Comparison of ENCODE assay signal across 25 cellular contexts in genomic region chr4:116515959-116516358, GRCh38.
"Had no signal": no experiment of that assay in that cellular context is flagged by ENCODE, and none has a peak within 500 bp of the region (broad histone marks: within the 10 kb centered on the region; RNA-seq: fewer than 3 reads in every experiment).

No MANE protein-coding gene starts in this region.

- H3K36me3 ChIP-seq: gastrocnemius medialis, neural progenitor cell, ovary, suprapubic skin, thyroid gland, upper lobe of left lung, vagina had no signal

- H3K4me2 ChIP-seq: neural progenitor cell had no signal

- H3K27ac Mint-ChIP-seq: immature natural killer cell; memory B cell; natural killer cell treated with Interleukin-12 subunit alpha and Interleukin-12 subunit beta and Interleukin-15 and Interleukin-18, amount 100 ng/mL, for 72 hours; neural progenitor cell; stimulated activated effector memory CD8-positive, alpha-beta T cell treated with anti-CD3 and anti-CD28 coated beads, Interleukin-12 subunit alpha, Interleukin-12 subunit beta, amount 100 ng/mL, for 72 hours had no signal

- DNase-seq: cortex of kidney; dorsolateral prefrontal cortex; effector CD8-positive, alpha-beta T cell; gastrocnemius medialis; immature natural killer cell; kidney; left cardiac atrium; midbrain; nucleus accumbens; ovary; right cardiac atrium; small intestine; stimulated activated CD4-positive, alpha-beta T cell treated with anti-CD3 and anti-CD28 coated beads, Interleukin-12 subunit alpha, Interleukin-12 subunit beta, amount 100 ng/mL, for 4 hours; stimulated activated CD4-positive, alpha-beta T cell treated with anti-CD3 and anti-CD28 coated beads, Interleukin-2, amount 100 ng/mL, for 48 hours; stimulated activated CD8-positive, alpha-beta memory T cell treated with anti-CD3 and anti-CD28 coated beads, Interleukin-4, amount 100 ng/mL, for 48 hours; stimulated activated naive CD8-positive, alpha-beta T cell treated with anti-CD3 and anti-CD28 coated beads, Interleukin-15, Interleukin-2, amounts not matched to agents 100 U/mL and 50 U/mL, for 24 hours; thyroid gland had no signal

- ATAC-seq: esophagus mucosa; gastrocnemius medialis; left cardiac atrium; natural killer cell treated with Interleukin-12 subunit alpha and Interleukin-12 subunit beta and Interleukin-15 and Interleukin-18, amount 100 ng/mL, for 72 hours; right cardiac atrium; stimulated activated effector memory CD8-positive, alpha-beta T cell treated with anti-CD3 and anti-CD28 coated beads, Interleukin-12 subunit alpha, Interleukin-12 subunit beta, amount 100 ng/mL, for 72 hours; stimulated activated naive CD8-positive, alpha-beta T cell treated with anti-CD3 and anti-CD28 coated beads, Interleukin-15, Interleukin-2, amounts not matched to agents 100 U/mL and 50 U/mL, for 24 hours had no signal

- H3K27ac ChIP-seq: dorsolateral prefrontal cortex, gastrocnemius medialis, neural progenitor cell, ovary, suprapubic skin, thyroid gland, upper lobe of left lung, vagina had no signal

- H3K4me1 ChIP-seq: gastrocnemius medialis, neural progenitor cell, suprapubic skin, thyroid gland, upper lobe of left lung, vagina had no signal

- H3K9me3 ChIP-seq: gastrocnemius medialis, ovary, suprapubic skin, thyroid gland, upper lobe of left lung, vagina had no signal

- H3K27me3 ChIP-seq: gastrocnemius medialis, neural progenitor cell, ovary, suprapubic skin, thyroid gland, upper lobe of left lung, vagina had no signal

- H3K27me3 Mint-ChIP-seq: memory B cell; natural killer cell treated with Interleukin-12 subunit alpha and Interleukin-12 subunit beta and Interleukin-15 and Interleukin-18, amount 100 ng/mL, for 72 hours had no signal

- H3K4me3 Mint-ChIP-seq: immature natural killer cell; memory B cell; natural killer cell treated with Interleukin-12 subunit alpha and Interleukin-12 subunit beta and Interleukin-15 and Interleukin-18, amount 100 ng/mL, for 72 hours; neural progenitor cell; stimulated activated effector memory CD8-positive, alpha-beta T cell treated with anti-CD3 and anti-CD28 coated beads, Interleukin-12 subunit alpha, Interleukin-12 subunit beta, amount 100 ng/mL, for 72 hours had no signal

- H3K4me1 Mint-ChIP-seq: immature natural killer cell; memory B cell; neural progenitor cell; stimulated activated effector memory CD8-positive, alpha-beta T cell treated with anti-CD3 and anti-CD28 coated beads, Interleukin-12 subunit alpha, Interleukin-12 subunit beta, amount 100 ng/mL, for 72 hours had no signal

- H3K36me3 Mint-ChIP-seq: immature natural killer cell; memory B cell; neural progenitor cell; stimulated activated effector memory CD8-positive, alpha-beta T cell treated with anti-CD3 and anti-CD28 coated beads, Interleukin-12 subunit alpha, Interleukin-12 subunit beta, amount 100 ng/mL, for 72 hours had no signal

- H3K4me3 ChIP-seq: dorsolateral prefrontal cortex, gastrocnemius medialis, neural progenitor cell, ovary, suprapubic skin, thyroid gland, upper lobe of left lung, vagina had no signal

- H3K9ac ChIP-seq: neural progenitor cell had no signal
